In genomic region chr5:32709789-32710334, GRCh38 we compare ENCODE assay signal across 8 cellular contexts. TPM values are rescaled to one million over a fixed set of nuclear protein-coding genes. Genes with fewer than 3 reads are reported as not detected.
A peak's percentile ranks its signal among the peaks of the same experiment; 100 is the strongest.
DNase-seq lines count a peak whose midpoint lies in the region; ATAC-seq and TF ChIP-seq lines count a peak whose summit lies in the region.

No MANE protein-coding gene starts in this region.

- H3K27ac Mint-ChIP-seq in H9: no peak overlapping the region
- no peak overlapping the region for H3K27ac Mint-ChIP-seq in WTC11
- H3K27ac Mint-ChIP-seq in endothelial cell (ENCODE audit: unreplicated experiment): no peak overlapping the region

- H2AFZ ChIP-seq in H9 (ENCODE audit: low read length): no peak overlapping the region
- H2AFZ ChIP-seq in mesenchymal stem cell (ENCODE audit: low read depth, low read length): no peak overlapping the region

- H3K27me3 ChIP-seq in H9 (ENCODE audit: insufficient read depth, low read length) (peaks cover 59% of the 10 kb centered on the region), mesenchymal stem cell (ENCODE audit: control insufficient read depth in 1 of 2, insufficient read depth in 1 of 2, low read length in 2 of 2) (peaks cover 24 to 34% of the 10 kb centered on the region in 2 experiments)

- no peak overlapping the region for H2BK20ac ChIP-seq in H9 (ENCODE audit: low read depth, low read length, poor library complexity, severe bottlenecking)

- H4K5ac ChIP-seq in H9 (ENCODE audit: insufficient read length, low read depth, low read length): no peak overlapping the region

- H4K20me1 ChIP-seq in H9 (ENCODE audit: control insufficient read depth, insufficient read depth, insufficient read length): no peaks in the 10 kb centered on the region

- no peaks in the 10 kb centered on the region for H3K79me2 ChIP-seq in H9 (ENCODE audit: insufficient read depth, low read length)

- no peak overlapping the region for H4K91ac ChIP-seq in H9 (ENCODE audit: insufficient read length, low read depth, low read length)
- H4K91ac ChIP-seq in mesenchymal stem cell (ENCODE audit: low read length): peak overlapping the region; percentile 47

- peaks cover 23% of the 10 kb centered on the region for H3K23me2 ChIP-seq in H9 (ENCODE audit: insufficient read length, low read depth, low read length, poor library complexity, severe bottlenecking)

- no peak overlapping the region for H3K4ac ChIP-seq in H9 (ENCODE audit: low read depth, low read length)
- no peak overlapping the region for H3K4ac ChIP-seq in mesenchymal stem cell (ENCODE audit: low read depth in 1 of 2, low read length in 2 of 2)

- H3K36me3 ChIP-seq in mesenchymal stem cell (ENCODE audit: control insufficient read depth in 1 of 2, insufficient read depth in 2 of 2, low read depth in 1 of 2, low read length in 2 of 2): no peaks in the 10 kb centered on the region

- DNase-seq in ELF-1 (ENCODE audit: low read depth, low spot score) (peak; percentile 76), H9 (peak; percentile 81), NCI-H2081 treated with DMSO at 0.1 percent for 48 hours (lab: John Stamatoyannopoulos, UW) (peak; percentile 51), WTC11 (ENCODE audit: low spot score) (peak; percentile 78), endothelial cell (ENCODE audit: low spot score) (peak; percentile 74), mesenchymal stem cell (peak; percentile 85), RKO (ENCODE audit: low spot score) (no peak)
- peak; percentile 71 for DNase-seq in stimulated activated CD8-positive, alpha-beta memory T cell treated with anti-CD3 and anti-CD28 coated beads, Interleukin-4, amount 100 ng/mL, for 48 hours

- H3K9ac ChIP-seq in H9 (ENCODE audit: extremely low read depth, insufficient read length, low read length) (no peak overlapping the region), mesenchymal stem cell (ENCODE audit: low read length) (peak overlapping the region; percentile 87)

- POLR2A ChIA-PET in WTC11 (lab: Charles Lee): interaction anchor here (0.7 kb wide), 1 partner anchor 104 kb away, joined by 4 read pairs; no protein-coding TSS in a partner anchor

- H2BK5ac ChIP-seq in H9 (ENCODE audit: insufficient read length, low read length) (no peak overlapping the region), mesenchymal stem cell (ENCODE audit: low read depth, low read length, poor library complexity, severe bottlenecking) (no peak overlapping the region)

- no peak overlapping the region for H3T11ph ChIP-seq in H9 (ENCODE audit: low read length)

- no CpG with 5 or more reads among the region's 39 CpGs for WGBS in H9 (ENCODE audit: extremely low coverage, insufficient read length, low lambda C conversion rate)
- 1% methylated on average over 33 of the region's 39 CpGs for WGBS in mesenchymal stem cell

- no peaks in the 10 kb centered on the region for H3K4me1 ChIP-seq in H9 (ENCODE audit: insufficient read depth, low read length)
- H3K4me1 ChIP-seq in mesenchymal stem cell (ENCODE audit: control insufficient read depth, insufficient read depth, low read depth, low read length): peaks cover 41% of the 10 kb centered on the region

- H3K4me1 Mint-ChIP-seq in H9 (peaks cover 34 to 41% of the 10 kb centered on the region in 2 experiments), WTC11 (peaks cover 44% of the 10 kb centered on the region), endothelial cell (ENCODE audit: unreplicated experiment) (peaks cover 28% of the 10 kb centered on the region)

- no peak overlapping the region for H3K23ac ChIP-seq in H9 (ENCODE audit: insufficient read length, low read depth, low read length)
- no peak overlapping the region for H3K23ac ChIP-seq in mesenchymal stem cell (ENCODE audit: low read length in 2 of 2)

- no peak overlapping the region for H2BK12ac ChIP-seq in H9 (ENCODE audit: insufficient read length, low read depth, low read length)
- no peak overlapping the region for H2BK12ac ChIP-seq in mesenchymal stem cell (ENCODE audit: low read length in 2 of 2)

- H3K9me3 ChIP-seq in H9 (ENCODE audit: control insufficient read depth, low read depth, low read length) (no peaks in the 10 kb centered on the region), mesenchymal stem cell (ENCODE audit: control insufficient read depth, low read length) (no peaks in the 10 kb centered on the region)

- H3K56ac ChIP-seq in H9 (ENCODE audit: insufficient read length, low read depth, low read length): no peak overlapping the region

- TF ChIP-seq CTCF in H9 (conservative IDR thresholded peaks at IDR 0.05): peak; percentile 82
- TF ChIP-seq CTCF in WTC11 (IDR thresholded peaks at IDR 0.05): peak; percentile 29; the same call in 1 of the 2 replicates
- peak; percentile 51 for TF ChIP-seq CTCF in endothelial cell (IDR thresholded peaks at IDR 0.05; ENCODE audit: unreplicated experiment)

- peaks cover 76% of the 10 kb centered on the region for H3K27me3 Mint-ChIP-seq in H9 (ENCODE audit: low read depth)
- peaks cover 80% of the 10 kb centered on the region for H3K27me3 Mint-ChIP-seq in WTC11 (ENCODE audit: low read depth)
- peaks cover 19% of the 10 kb centered on the region for H3K27me3 Mint-ChIP-seq in endothelial cell (ENCODE audit: unreplicated experiment)

- H3K4me3 Mint-ChIP-seq in H9: peak overlapping the region; percentile 61 to 85
- peak overlapping the region; percentile 75 for H3K4me3 Mint-ChIP-seq in WTC11
- peak overlapping the region; percentile 97 for H3K4me3 Mint-ChIP-seq in endothelial cell (ENCODE audit: unreplicated experiment)

- H3K4me2 ChIP-seq in H9 (ENCODE audit: insufficient read depth, insufficient read length, low read length): peak overlapping the region; percentile 80
- peak overlapping the region; percentile 99 for H3K4me2 ChIP-seq in mesenchymal stem cell (ENCODE audit: low read length, poor library complexity, severe bottlenecking)

- H2BK15ac ChIP-seq in H9 (ENCODE audit: low read depth, low read length): no peak overlapping the region
- no peak overlapping the region for H2BK15ac ChIP-seq in mesenchymal stem cell (ENCODE audit: low read depth, poor library complexity, severe bottlenecking)

- H3K14ac ChIP-seq in H9 (ENCODE audit: insufficient read depth, low read length) (no peak overlapping the region), mesenchymal stem cell (ENCODE audit: low read length in 2 of 2) (no peak overlapping the region)

- no peak overlapping the region for H2BK120ac ChIP-seq in H9 (ENCODE audit: low read depth, low read length, poor library complexity, severe bottlenecking)
- peak overlapping the region; percentile 45 for H2BK120ac ChIP-seq in mesenchymal stem cell (ENCODE audit: low read depth, low read length)

- H4K8ac ChIP-seq in H9 (replicated peaks; ENCODE audit: insufficient read length, low read depth, low read length) (no peak overlapping the region), mesenchymal stem cell (ENCODE audit: low read length) (no peak overlapping the region)

- H3K18ac ChIP-seq in H9 (ENCODE audit: insufficient read length, low read depth, low read length): no peak overlapping the region
- no peak overlapping the region for H3K18ac ChIP-seq in mesenchymal stem cell (ENCODE audit: low read depth in 1 of 2, low read length in 2 of 2)

- peak overlapping the region; percentile 58 to 94 for H3K4me3 ChIP-seq in mesenchymal stem cell (ENCODE audit: insufficient read depth in 1 of 2, low read depth in 1 of 2, low read length in 2 of 2)

- H2AK5ac ChIP-seq in H9 (ENCODE audit: insufficient read length, low read length) (no peak overlapping the region), mesenchymal stem cell (ENCODE audit: low read length, severe bottlenecking) (no peak overlapping the region)

- H3K79me1 ChIP-seq in H9 (ENCODE audit: insufficient read depth, low read depth, low read length, poor library complexity, severe bottlenecking) (no peaks in the 10 kb centered on the region), mesenchymal stem cell (replicated peaks; ENCODE audit: low read length, poor library complexity, severe bottlenecking) (no peaks in the 10 kb centered on the region)

- CTCF ChIA-PET in WTC11 (lab: Charles Lee): interaction anchor here (0.8 to 2.5 kb wide), 3 partner anchors 18 to 143 kb away, joined by 3 to 8 read pairs (median 7); no protein-coding TSS in a partner anchor

- no peaks in the 10 kb centered on the region; a peak in 1 of 7 replicates for H3K36me3 Mint-ChIP-seq in H9 (ENCODE audit: insufficient read depth in 1 of 3, low read depth in 3 of 3)
- no peaks in the 10 kb centered on the region for H3K36me3 Mint-ChIP-seq in WTC11
- peaks cover 14% of the 10 kb centered on the region for H3K36me3 Mint-ChIP-seq in endothelial cell (ENCODE audit: low read depth, unreplicated experiment)

- H3K27ac ChIP-seq in H9 (ENCODE audit: insufficient read length, low read depth, low read length) (no peak overlapping the region), mesenchymal stem cell (ENCODE audit: low read length, poor library complexity, severe bottlenecking) (no peak overlapping the region)

- peaks cover 4 to 6% of the 10 kb centered on the region in 2 experiments; a peak in 3 of 5 replicates for H3K9me3 Mint-ChIP-seq in H9
- H3K9me3 Mint-ChIP-seq in WTC11: no peaks in the 10 kb centered on the region
- H3K9me3 Mint-ChIP-seq in endothelial cell (ENCODE audit: unreplicated experiment): no peaks in the 10 kb centered on the region

- ATAC-seq in WTC11: peak; percentile 18

TF ChIP-seq in WTC11, 78 proteins besides CTCF, POLR2A, EP300 and RAD21:
- TF ChIP-seq, protein P1, sequence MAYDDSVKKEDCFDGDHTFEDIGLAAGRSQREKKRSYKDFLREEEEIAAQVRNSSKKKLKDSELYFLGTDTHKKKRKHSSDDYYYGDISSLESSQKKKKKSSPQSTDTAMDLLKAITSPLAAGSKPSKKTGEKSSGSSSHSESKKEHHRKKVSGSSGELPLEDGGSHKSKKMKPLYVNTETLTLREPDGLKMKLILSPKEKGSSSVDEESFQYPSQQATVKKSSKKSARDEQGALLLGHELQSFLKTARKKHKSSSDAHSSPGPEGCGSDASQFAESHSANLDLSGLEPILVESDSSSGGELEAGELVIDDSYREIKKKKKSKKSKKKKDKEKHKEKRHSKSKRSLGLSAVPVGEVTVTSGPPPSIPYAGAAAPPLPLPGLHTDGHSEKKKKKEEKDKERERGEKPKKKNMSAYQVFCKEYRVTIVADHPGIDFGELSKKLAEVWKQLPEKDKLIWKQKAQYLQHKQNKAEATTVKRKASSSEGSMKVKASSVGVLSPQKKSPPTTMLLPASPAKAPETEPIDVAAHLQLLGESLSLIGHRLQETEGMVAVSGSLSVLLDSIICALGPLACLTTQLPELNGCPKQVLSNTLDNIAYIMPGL (CRISPR knock-in tag; IDR thresholded peaks at IDR 0.05): 0 out of 2 replicates have a peak, but pooled peaks have one; percentile 49
- no peak for TF ChIP-seq MYBL2 (CRISPR knock-in tag; IDR thresholded peaks at IDR 0.05)

RNA-seq across cellular contexts. Expression of gene NPR3, which starts 1.3 kb away (rescaled TPM):
- total RNA-seq in H9 (2021): not detected in 2 replicates
- total RNA-seq in WTC11 (2021): 0.05 to 0.23 TPM (median 0.09 TPM) in 3 replicates
- 73.3 TPM for total RNA-seq in endothelial cell (ENCODE audit: unreplicated experiment)
- 28.2 TPM for polyA plus RNA-seq in mesenchymal stem cell (2013, experiment 1 of 2)
- 26.0 TPM for polyA plus RNA-seq in mesenchymal stem cell (2013, experiment 2 of 2)

Comparison
In these comparisons a context has a peak if more than half of its experiments do, and no peak if none do; other contexts are left out.
1. CTCF ChIP-seq: peak in every context shown above with its lines; median percentile 82 in H9; 51 in endothelial cell; 29 in WTC11.
2. RNA of gene NPR3, which starts 1.3 kb away (total RNA-seq): 73.3 TPM in endothelial cell (single experiment); 0.05 to 0.23 TPM in WTC11 and not detected in H9; every median in the first group is over 10 times any median in the second.
3. Peak in every context shown above with its lines, with median percentiles within 50 percentile points of each other: H3K4me3 Mint-ChIP-seq.